Comparison of ENCODE assay signal across 1 cellular context in genomic region chr1:173868266-173869107, GRCh38.
TF ChIP-seq lines count a peak whose summit lies in the region.

Gene ZBTB37 (plus strand): TSS chr1:173868380. CDS start chr1:173870226, 1,846 bp downstream.

TF ChIP-seq in K562, 482 proteins besides CTCF, POLR2A, EP300 and RAD21 (continued from another document and continues in another):
- TF ChIP-seq, protein P1, sequence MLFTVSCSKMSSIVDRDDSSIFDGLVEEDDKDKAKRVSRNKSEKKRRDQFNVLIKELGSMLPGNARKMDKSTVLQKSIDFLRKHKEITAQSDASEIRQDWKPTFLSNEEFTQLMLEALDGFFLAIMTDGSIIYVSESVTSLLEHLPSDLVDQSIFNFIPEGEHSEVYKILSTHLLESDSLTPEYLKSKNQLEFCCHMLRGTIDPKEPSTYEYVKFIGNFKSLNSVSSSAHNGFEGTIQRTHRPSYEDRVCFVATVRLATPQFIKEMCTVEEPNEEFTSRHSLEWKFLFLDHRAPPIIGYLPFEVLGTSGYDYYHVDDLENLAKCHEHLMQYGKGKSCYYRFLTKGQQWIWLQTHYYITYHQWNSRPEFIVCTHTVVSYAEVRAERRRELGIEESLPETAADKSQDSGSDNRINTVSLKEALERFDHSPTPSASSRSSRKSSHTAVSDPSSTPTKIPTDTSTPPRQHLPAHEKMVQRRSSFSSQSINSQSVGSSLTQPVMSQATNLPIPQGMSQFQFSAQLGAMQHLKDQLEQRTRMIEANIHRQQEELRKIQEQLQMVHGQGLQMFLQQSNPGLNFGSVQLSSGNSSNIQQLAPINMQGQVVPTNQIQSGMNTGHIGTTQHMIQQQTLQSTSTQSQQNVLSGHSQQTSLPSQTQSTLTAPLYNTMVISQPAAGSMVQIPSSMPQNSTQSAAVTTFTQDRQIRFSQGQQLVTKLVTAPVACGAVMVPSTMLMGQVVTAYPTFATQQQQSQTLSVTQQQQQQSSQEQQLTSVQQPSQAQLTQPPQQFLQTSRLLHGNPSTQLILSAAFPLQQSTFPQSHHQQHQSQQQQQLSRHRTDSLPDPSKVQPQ (CRISPR knock-in tag; IDR thresholded peaks at IDR 0.05; ENCODE audit: borderline replicate concordance): no peak
- TF ChIP-seq BCLAF1 (IDR thresholded peaks at IDR 0.05; ENCODE audit: borderline replicate concordance in 1 of 2, control insufficient read depth in 1 of 2, low read depth in 2 of 2, low read length in 1 of 2) (no peak), CHD7 (IDR thresholded peaks at IDR 0.05; ENCODE audit: low read depth, low read length) (no peak), FOXJ2 (tag; IDR thresholded peaks at IDR 0.05) (peak; percentile 40; the same call in 1 of the 2 replicates), ZNF239 (CRISPR knock-in tag; IDR thresholded peaks at IDR 0.05) (no peak), ZNF311 (CRISPR knock-in tag; IDR thresholded peaks at IDR 0.05) (no peak), COPS2 (conservative IDR thresholded peaks at IDR 0.05) (no peak), E2F3 (CRISPR knock-in tag; IDR thresholded peaks at IDR 0.05) (no peak), PCBP2 (IDR thresholded peaks at IDR 0.05; ENCODE audit: low read depth, low read length, poor library complexity, severe bottlenecking) (no peak), PHF8 (IDR thresholded peaks at IDR 0.05; ENCODE audit: borderline replicate concordance, low read length) (peak; percentile 71), SIN3B (IDR thresholded peaks at IDR 0.05; ENCODE audit: low read depth) (no peak), TEAD1 (CRISPR knock-in tag; IDR thresholded peaks at IDR 0.05) (peak in 1 of 2 experiments; percentile 10; a peak in 1 of 4 replicates), TCF3 (CRISPR knock-in tag; IDR thresholded peaks at IDR 0.05) (0 out of 2 replicates have a peak, but pooled peaks have one; percentile 9), SMAD2 (IDR thresholded peaks at IDR 0.05; ENCODE audit: low read depth, low read length) (no peak)
- TF ChIP-seq, protein P2, sequence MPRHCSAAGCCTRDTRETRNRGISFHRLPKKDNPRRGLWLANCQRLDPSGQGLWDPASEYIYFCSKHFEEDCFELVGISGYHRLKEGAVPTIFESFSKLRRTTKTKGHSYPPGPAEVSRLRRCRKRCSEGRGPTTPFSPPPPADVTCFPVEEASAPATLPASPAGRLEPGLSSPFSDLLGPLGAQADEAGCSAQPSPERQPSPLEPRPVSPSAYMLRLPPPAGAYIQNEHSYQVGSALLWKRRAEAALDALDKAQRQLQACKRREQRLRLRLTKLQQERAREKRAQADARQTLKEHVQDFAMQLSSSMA (CRISPR knock-in tag; IDR thresholded peaks at IDR 0.05): no peak
- TF ChIP-seq, protein P3, sequence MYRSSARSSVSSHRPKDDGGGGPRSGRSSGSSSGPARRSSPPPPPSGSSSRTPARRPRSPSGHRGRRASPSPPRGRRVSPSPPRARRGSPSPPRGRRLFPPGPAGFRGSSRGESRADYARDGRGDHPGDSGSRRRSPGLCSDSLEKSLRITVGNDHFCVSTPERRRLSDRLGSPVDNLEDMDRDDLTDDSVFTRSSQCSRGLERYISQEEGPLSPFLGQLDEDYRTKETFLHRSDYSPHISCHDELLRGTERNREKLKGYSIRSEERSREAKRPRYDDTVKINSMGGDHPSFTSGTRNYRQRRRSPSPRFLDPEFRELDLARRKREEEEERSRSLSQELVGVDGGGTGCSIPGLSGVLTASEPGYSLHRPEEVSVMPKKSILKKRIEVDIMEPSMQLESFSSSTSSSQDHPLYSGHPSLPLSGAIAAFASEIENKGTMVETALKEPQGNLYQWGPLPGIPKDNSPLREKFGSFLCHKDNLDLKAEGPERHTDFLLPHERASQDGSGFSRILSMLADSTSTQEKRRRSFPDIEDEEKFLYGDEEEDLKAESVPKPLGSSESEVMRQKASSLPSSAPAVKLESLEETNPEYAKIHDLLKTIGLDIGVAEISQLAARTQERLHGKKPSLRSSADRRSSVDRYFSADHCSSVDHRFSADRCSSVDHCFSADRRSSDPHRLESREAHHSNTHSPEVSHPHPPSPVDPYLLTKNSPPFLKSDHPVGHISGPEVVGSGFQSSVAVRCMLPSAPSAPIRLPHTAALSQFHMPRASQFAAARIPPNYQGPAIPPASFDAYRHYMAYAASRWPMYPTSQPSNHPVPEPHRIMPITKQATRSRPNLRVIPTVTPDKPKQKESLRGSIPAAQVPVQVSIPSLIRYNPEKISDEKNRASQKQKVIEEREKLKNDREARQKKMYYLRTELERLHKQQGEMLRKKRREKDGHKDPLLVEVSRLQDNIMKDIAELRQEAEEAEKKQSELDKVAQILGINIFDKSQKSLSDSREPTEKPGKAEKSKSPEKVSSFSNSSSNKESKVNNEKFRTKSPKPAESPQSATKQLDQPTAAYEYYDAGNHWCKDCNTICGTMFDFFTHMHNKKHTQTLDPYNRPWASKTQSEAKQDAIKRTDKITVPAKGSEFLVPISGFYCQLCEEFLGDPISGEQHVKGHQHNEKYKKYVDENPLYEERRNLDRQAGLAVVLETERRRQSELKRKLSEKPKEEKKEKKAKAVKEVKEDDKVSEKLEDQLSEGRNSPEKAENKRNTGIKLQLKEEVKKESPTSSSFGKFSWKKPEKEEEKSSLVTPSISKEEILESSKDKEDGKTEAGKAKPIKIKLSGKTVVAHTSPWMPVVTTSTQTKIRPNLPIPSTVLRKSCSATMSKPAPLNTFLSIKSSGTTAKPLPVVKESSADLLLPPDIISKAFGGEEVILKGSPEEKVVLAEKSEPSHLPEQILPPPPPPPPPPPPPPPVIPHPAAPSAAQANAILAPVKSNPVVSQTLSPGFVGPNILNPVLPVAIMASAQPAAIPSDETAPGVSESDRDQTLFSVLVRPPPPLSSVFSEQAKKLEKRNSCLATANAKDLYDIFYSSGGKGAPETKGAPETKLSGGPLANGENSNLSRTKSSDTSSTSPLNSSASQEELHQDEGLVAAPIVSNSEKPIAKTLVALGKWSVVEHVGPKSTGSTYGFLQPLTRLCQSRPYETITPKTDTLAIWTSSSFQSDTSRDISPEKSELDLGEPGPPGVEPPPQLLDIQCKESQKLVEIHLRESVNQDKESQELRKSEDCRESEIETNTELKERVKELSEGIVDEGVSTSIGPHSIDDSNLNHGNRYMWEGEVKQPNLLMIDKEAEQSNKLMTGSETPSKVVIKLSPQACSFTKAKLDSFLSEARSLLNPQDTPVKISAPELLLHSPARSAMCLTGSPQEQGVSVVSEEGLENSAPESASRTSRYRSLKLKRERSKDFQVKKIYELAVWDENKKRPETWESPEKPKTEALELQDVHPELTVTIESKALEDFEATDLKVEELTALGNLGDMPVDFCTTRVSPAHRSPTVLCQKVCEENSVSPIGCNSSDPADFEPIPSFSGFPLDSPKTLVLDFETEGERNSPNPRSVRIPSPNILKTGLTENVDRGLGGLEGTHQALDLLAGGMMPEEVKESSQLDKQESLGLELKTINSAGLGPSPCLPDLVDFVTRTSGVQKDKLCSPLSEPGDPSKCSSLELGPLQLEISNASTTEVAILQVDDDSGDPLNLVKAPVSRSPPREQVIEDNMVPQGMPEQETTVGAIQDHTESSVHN (IDR thresholded peaks at IDR 0.05; ENCODE audit: borderline replicate concordance in 1 of 2, low read depth in 1 of 2): 0 out of 4 replicates have a peak, but pooled peaks of 1 of the 2 experiments have one; percentile 37
- TF ChIP-seq, protein P4, sequence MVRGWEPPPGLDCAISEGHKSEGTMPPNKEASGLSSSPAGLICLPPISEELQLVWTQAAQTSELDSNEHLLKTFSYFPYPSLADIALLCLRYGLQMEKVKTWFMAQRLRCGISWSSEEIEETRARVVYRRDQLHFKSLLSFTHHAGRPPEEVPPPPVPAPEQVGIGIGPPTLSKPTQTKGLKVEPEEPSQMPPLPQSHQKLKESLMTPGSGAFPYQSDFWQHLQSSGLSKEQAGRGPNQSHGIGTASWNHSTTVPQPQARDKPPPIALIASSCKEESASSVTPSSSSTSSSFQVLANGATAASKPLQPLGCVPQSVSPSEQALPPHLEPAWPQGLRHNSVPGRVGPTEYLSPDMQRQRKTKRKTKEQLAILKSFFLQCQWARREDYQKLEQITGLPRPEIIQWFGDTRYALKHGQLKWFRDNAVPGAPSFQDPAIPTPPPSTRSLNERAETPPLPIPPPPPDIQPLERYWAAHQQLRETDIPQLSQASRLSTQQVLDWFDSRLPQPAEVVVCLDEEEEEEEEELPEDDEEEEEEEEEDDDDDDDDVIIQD (CRISPR knock-in tag; IDR thresholded peaks at IDR 0.05): no peak
